Comparison of ENCODE assay signal across 20 cellular contexts in genomic region chr2:11514081-11514730, GRCh38.
"Had no signal": no experiment of that assay in that cellular context is flagged by ENCODE, and none has a peak within 500 bp of the region (broad histone marks: within the 10 kb centered on the region; RNA-seq: fewer than 3 reads in every experiment).

No MANE protein-coding gene starts in this region.

- H3K27me3 ChIP-seq: testis, tibial nerve, upper lobe of right lung had no signal

- H3K4me3 ChIP-seq: coronary artery, heart right ventricle, left ventricle myocardium inferior, lower lobe of right lung, spleen, testis, tibial nerve, upper lobe of right lung had no signal

- H3K4me1 ChIP-seq: heart right ventricle, left ventricle myocardium inferior, lower lobe of right lung, spleen, upper lobe of right lung had no signal

- H3K9me3 ChIP-seq: left ventricle myocardium inferior, lower lobe of right lung, neutrophil, testis, tibial nerve had no signal

- H3K36me3 ChIP-seq: heart right ventricle, left ventricle myocardium inferior, lower lobe of right lung, neutrophil, spleen, tibial nerve, upper lobe of right lung had no signal

- H3K27ac ChIP-seq: coronary artery, heart right ventricle, left ventricle myocardium inferior, lower lobe of right lung, neutrophil, spleen, tibial nerve, upper lobe of right lung had no signal

- DNase-seq: effector memory CD4-positive, alpha-beta T cell; heart right ventricle; hypothalamus; left ventricle myocardium inferior; lower lobe of right lung; midbrain; posterior cingulate gyrus; spleen; stimulated activated CD4-positive, alpha-beta T cell treated with anti-CD3 and anti-CD28 coated beads, Interleukin-15, amount 100 ng/mL, for 24 hours; stimulated activated CD4-positive, alpha-beta T cell treated with anti-CD3 and anti-CD28 coated beads, Interleukin-1b, Interleukin-23, amount 100 ng/mL, for 48 hours; stimulated activated CD4-positive, alpha-beta T cell treated with anti-CD3 and anti-CD28 coated beads, Interleukin-4, amount 100 ng/mL, for 24 hours; stimulated activated naive B cell treated with anti-CD40 and anti-IgM and Interleukin-4, amounts not matched to agents 10 μg/mL and 1 μg/mL and 100 μg/mL, for 72 hours; stimulated activated naive CD8-positive, alpha-beta T cell treated with anti-CD3 and anti-CD28 coated beads, Interleukin-15, amount 100 ng/mL, for 72 hours; testis; upper lobe of right lung had no signal

- ATAC-seq: esophagus mucosa; heart right ventricle; lower lobe of right lung; natural killer cell treated with Interleukin-12 subunit alpha and Interleukin-12 subunit beta and Interleukin-15 and Interleukin-18, amount 100 ng/mL, for 72 hours; stimulated activated naive B cell treated with anti-CD40 and anti-IgM and Interleukin-4, amounts not matched to agents 10 μg/mL and 1 μg/mL and 100 μg/mL, for 72 hours; stimulated activated naive CD8-positive, alpha-beta T cell treated with anti-CD3 and anti-CD28 coated beads, Interleukin-15, amount 100 ng/mL, for 72 hours; upper lobe of right lung had no signal
